ENCODE assay signal across 9 cellular contexts in genomic region chr19:53870485-53870844, GRCh38. TPM values are rescaled to one million over a fixed set of nuclear protein-coding genes. Genes with fewer than 3 reads are reported as not detected.
A peak's percentile ranks its signal among the peaks of the same experiment; 100 is the strongest.
DNase-seq lines count a peak whose midpoint lies in the region; ATAC-seq and TF ChIP-seq lines count a peak whose summit lies in the region.
"Had no signal": no experiment of that assay in that cellular context is flagged by ENCODE, and none has a peak within 500 bp of the region (broad histone marks: within the 10 kb centered on the region; RNA-seq: fewer than 3 reads in every experiment).

No MANE protein-coding gene starts in this region.

- H3K27ac ChIP-seq in left lung (peak overlapping the region in 1 of 2 donors; percentile 95), tibial artery (peak overlapping the region; percentile 97)

- H3K9me3 ChIP-seq in left lung: no peaks in the 10 kb centered on the region
- H3K9me3 ChIP-seq in tibial artery: no peaks in the 10 kb centered on the region

- intact Hi-C loops in left lung (cut with DNase I): no loop called here
- intact Hi-C loops in tibial artery (cut with DNase I; ENCODE audit: low total_unique reads): no loop called here

- ATAC-seq in activated CD8-positive, alpha-beta T cell treated with anti-CD3 and anti-CD28 coated beads, Interleukin-2, amount 10 ng/mL, durations not matched to agents 7 days and 5 days: no peak
- no peak for ATAC-seq in left lung
- no peak for ATAC-seq in GM21360 (IDR thresholded peaks at IDR 0.05; ENCODE audit: unreplicated experiment)
- no peak for ATAC-seq in HG02642 (IDR thresholded peaks at IDR 0.05; ENCODE audit: poor library complexity, unreplicated experiment)

- H3K4me1 Mint-ChIP-seq in activated CD4-positive, alpha-beta T cell treated with anti-CD3 and anti-CD28 coated beads, Interleukin-2, amount 10 ng/mL, durations not matched to agents 7 days and 5 days: peaks cover 70% of the 10 kb centered on the region
- H3K4me1 Mint-ChIP-seq in activated CD8-positive, alpha-beta T cell treated with anti-CD3 and anti-CD28 coated beads, Interleukin-2, amount 10 ng/mL, durations not matched to agents 7 days and 5 days (ENCODE audit: low read depth): peaks cover 57% of the 10 kb centered on the region

- DNase-seq in activated CD4-positive, alpha-beta T cell treated with anti-CD3 and anti-CD28 coated beads, Interleukin-2, amount 10 ng/mL, durations not matched to agents 7 days and 5 days: peak; percentile 27
- DNase-seq in activated CD4-positive, alpha-beta T cell treated with anti-CD3 and anti-CD28 coated beads, Interleukin-2, amount 50 U/mL, for 4 hours: no peak
- DNase-seq in activated CD8-positive, alpha-beta T cell treated with anti-CD3 and anti-CD28 coated beads, Interleukin-2, amount 10 ng/mL, durations not matched to agents 7 days and 5 days: peak; percentile 38
- DNase-seq in left lung (peak; percentile 68 to 79), tibial artery (no peak), NCI-H1105 treated with DMSO at 0.1 percent for 48 hours (lab: John Stamatoyannopoulos, UW) (no peak)

- H3K4me3 Mint-ChIP-seq in activated CD4-positive, alpha-beta T cell treated with anti-CD3 and anti-CD28 coated beads, Interleukin-2, amount 10 ng/mL, durations not matched to agents 7 days and 5 days: peak overlapping the region; percentile 76
- H3K4me3 Mint-ChIP-seq in activated CD8-positive, alpha-beta T cell treated with anti-CD3 and anti-CD28 coated beads, Interleukin-2, amount 10 ng/mL, durations not matched to agents 7 days and 5 days: peak overlapping the region; percentile 77

- no peaks in the 10 kb centered on the region for H3K27me3 Mint-ChIP-seq in activated CD4-positive, alpha-beta T cell treated with anti-CD3 and anti-CD28 coated beads, Interleukin-2, amount 10 ng/mL, durations not matched to agents 7 days and 5 days
- no peaks in the 10 kb centered on the region for H3K27me3 Mint-ChIP-seq in activated CD8-positive, alpha-beta T cell treated with anti-CD3 and anti-CD28 coated beads, Interleukin-2, amount 10 ng/mL, durations not matched to agents 7 days and 5 days (ENCODE audit: low read depth)

- CTCF ChIA-PET in activated CD4-positive, alpha-beta T cell treated with anti-CD3 and anti-CD28 coated beads, Interleukin-2, amount 10 ng/mL, durations not matched to agents 7 days and 5 days (lab: Charles Lee): interaction anchor here (2.2 kb wide), 1 partner anchor 11 kb away, joined by 7 read pairs; the partner anchor contains the start of gene PRKCG
- CTCF ChIA-PET in activated CD8-positive, alpha-beta T cell treated with anti-CD3 and anti-CD28 coated beads, Interleukin-2, amount 10 ng/mL, durations not matched to agents 7 days and 5 days (lab: Charles Lee): interaction anchor here (1.0 kb wide), 1 partner anchor 12 kb away, joined by 4 read pairs; the partner anchor contains the start of gene PRKCG

- peak overlapping the region in 1 of 2 donors; percentile 83 for H3K4me3 ChIP-seq in left lung
- H3K4me3 ChIP-seq in tibial artery: peak overlapping the region; percentile 83 to 86

- POLR2A ChIA-PET in activated CD4-positive, alpha-beta T cell treated with anti-CD3 and anti-CD28 coated beads, Interleukin-2, amount 10 ng/mL, durations not matched to agents 7 days and 5 days (lab: Charles Lee): no interaction called here
- POLR2A ChIA-PET in activated CD8-positive, alpha-beta T cell treated with anti-CD3 and anti-CD28 coated beads, Interleukin-2, amount 10 ng/mL, durations not matched to agents 7 days and 5 days (lab: Charles Lee): interaction anchor here (1.3 kb wide), 1 partner anchor 12 kb away, joined by 4 read pairs; the partner anchor contains the start of gene PRKCG

- peaks cover 3 to 74% of the 10 kb centered on the region in 2 donors for H3K4me1 ChIP-seq in left lung
- peaks cover 0 to 74% (median 58%) of the 10 kb centered on the region in 4 donors for H3K4me1 ChIP-seq in tibial artery

- TF ChIP-seq CTCF in left lung (IDR thresholded peaks at IDR 0.05) (no peak), tibial artery (IDR thresholded peaks at IDR 0.05) (no peak)

- peak overlapping the region; percentile 83 for H3K27ac Mint-ChIP-seq in activated CD4-positive, alpha-beta T cell treated with anti-CD3 and anti-CD28 coated beads, Interleukin-2, amount 10 ng/mL, durations not matched to agents 7 days and 5 days
- peak overlapping the region; percentile 74 for H3K27ac Mint-ChIP-seq in activated CD8-positive, alpha-beta T cell treated with anti-CD3 and anti-CD28 coated beads, Interleukin-2, amount 10 ng/mL, durations not matched to agents 7 days and 5 days

- H3K36me3 ChIP-seq in left lung (peaks cover 0 to 26% of the 10 kb centered on the region in 2 donors), tibial artery (peaks cover 32 to 50% (median 34%) of the 10 kb centered on the region in 3 donors)

- peaks cover 5% of the 10 kb centered on the region for H3K9me3 Mint-ChIP-seq in activated CD4-positive, alpha-beta T cell treated with anti-CD3 and anti-CD28 coated beads, Interleukin-2, amount 10 ng/mL, durations not matched to agents 7 days and 5 days
- no peaks in the 10 kb centered on the region for H3K9me3 Mint-ChIP-seq in activated CD8-positive, alpha-beta T cell treated with anti-CD3 and anti-CD28 coated beads, Interleukin-2, amount 10 ng/mL, durations not matched to agents 7 days and 5 days (ENCODE audit: insufficient read depth)

- H3K27me3 ChIP-seq in left lung (no peaks in the 10 kb centered on the region), tibial artery (no peaks in the 10 kb centered on the region)

- H3K36me3 Mint-ChIP-seq in activated CD4-positive, alpha-beta T cell treated with anti-CD3 and anti-CD28 coated beads, Interleukin-2, amount 10 ng/mL, durations not matched to agents 7 days and 5 days (ENCODE audit: low read depth): peaks cover 40% of the 10 kb centered on the region
- peaks cover 42% of the 10 kb centered on the region for H3K36me3 Mint-ChIP-seq in activated CD8-positive, alpha-beta T cell treated with anti-CD3 and anti-CD28 coated beads, Interleukin-2, amount 10 ng/mL, durations not matched to agents 7 days and 5 days (ENCODE audit: low read depth)

RNA-seq across cellular contexts. Expression of gene MYADM, which starts 2.8 kb away (rescaled TPM):
- 100 to 1,000 TPM; 107 to 122 TPM for total RNA-seq in activated CD4-positive, alpha-beta T cell treated with anti-CD3 and anti-CD28 coated beads, Interleukin-2, amount 10 ng/mL, durations not matched to agents 7 days and 5 days
- 10 to 100 TPM; 92.9 to 98.1 TPM for total RNA-seq in activated CD8-positive, alpha-beta T cell treated with anti-CD3 and anti-CD28 coated beads, Interleukin-2, amount 10 ng/mL, durations not matched to agents 7 days and 5 days
- 100 to 1,000 TPM; 164 to 197 TPM for total RNA-seq in left lung

RNA-seq across cellular contexts. Expression of gene PRKCG, which starts 11.5 kb away (rescaled TPM):
- under 1 TPM; 0.40 to 0.45 TPM for total RNA-seq in activated CD4-positive, alpha-beta T cell treated with anti-CD3 and anti-CD28 coated beads, Interleukin-2, amount 10 ng/mL, durations not matched to agents 7 days and 5 days
- total RNA-seq in activated CD8-positive, alpha-beta T cell treated with anti-CD3 and anti-CD28 coated beads, Interleukin-2, amount 10 ng/mL, durations not matched to agents 7 days and 5 days: not detected
- not detected for total RNA-seq in left lung

RNA-seq across cellular contexts. Expression of gene CACNG7, which starts 38.6 kb away (rescaled TPM):
- not detected for total RNA-seq in activated CD4-positive, alpha-beta T cell treated with anti-CD3 and anti-CD28 coated beads, Interleukin-2, amount 10 ng/mL, durations not matched to agents 7 days and 5 days
- not detected for total RNA-seq in activated CD8-positive, alpha-beta T cell treated with anti-CD3 and anti-CD28 coated beads, Interleukin-2, amount 10 ng/mL, durations not matched to agents 7 days and 5 days
- not detected for total RNA-seq in left lung
- total RNA-seq: T-helper 1 cell treated with Interleukin-12 subunit alpha and Interleukin-12 subunit beta and Interleukin-4 antibody, amounts not matched to agents 30 ng/mL and 1 ng/mL, for 36 hours had no signal

RNA-seq across cellular contexts. Expression of gene NLRP12, which starts 46.4 kb away (rescaled TPM):
- not detected for total RNA-seq in activated CD4-positive, alpha-beta T cell treated with anti-CD3 and anti-CD28 coated beads, Interleukin-2, amount 10 ng/mL, durations not matched to agents 7 days and 5 days
- not detected for total RNA-seq in activated CD8-positive, alpha-beta T cell treated with anti-CD3 and anti-CD28 coated beads, Interleukin-2, amount 10 ng/mL, durations not matched to agents 7 days and 5 days
- 10 to 100 TPM in 1 of 2 donors, 1 to 10 TPM in 1; 2.5 to 12.2 TPM for total RNA-seq in left lung
- total RNA-seq: T-helper 1 cell treated with Interleukin-12 subunit alpha and Interleukin-12 subunit beta and Interleukin-4 antibody, amounts not matched to agents 30 ng/mL and 1 ng/mL, for 36 hours had no signal

Comparison
In these comparisons a context has a peak if more than half of its experiments do, and no peak if none do; other contexts are left out.
1. DNase-seq: peak in activated CD4-positive, alpha-beta T cell treated with anti-CD3 and anti-CD28 coated beads, Interleukin-2, amount 10 ng/mL, durations not matched to agents 7 days and 5 days (single experiment), activated CD8-positive, alpha-beta T cell treated with anti-CD3 and anti-CD28 coated beads, Interleukin-2, amount 10 ng/mL, durations not matched to agents 7 days and 5 days (single experiment) and left lung (2 of 2); none in activated CD4-positive, alpha-beta T cell treated with anti-CD3 and anti-CD28 coated beads, Interleukin-2, amount 50 U/mL, for 4 hours (0 of 2), tibial artery (0 of 2) and NCI-H1105 treated with DMSO at 0.1 percent for 48 hours (single experiment).